15 cellular contexts compared by ENCODE assay signal in the genomic region with DNA sequence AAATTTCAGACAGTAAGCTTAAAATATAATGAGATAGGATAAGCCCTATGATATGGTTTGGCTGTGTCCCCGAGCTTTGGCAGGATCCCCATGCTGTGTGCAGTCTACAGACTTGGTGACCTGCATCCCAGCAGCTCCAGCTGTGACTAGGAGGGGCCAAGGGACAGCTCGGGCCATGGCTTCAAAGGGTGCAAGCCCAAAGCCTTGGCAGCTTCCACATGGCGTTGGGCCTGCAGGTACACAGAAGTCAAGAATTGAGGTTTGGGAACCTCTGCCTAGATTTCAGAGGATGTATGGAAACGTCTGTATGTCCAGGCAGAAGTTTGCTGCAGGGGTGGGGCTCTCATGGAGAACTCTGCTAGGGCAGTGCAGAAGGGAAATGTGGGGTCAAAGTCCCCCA. TPM values are rescaled to one million over a fixed set of nuclear protein-coding genes. Genes with fewer than 3 reads are reported as not detected.
"Had no signal": no experiment of that assay in that cellular context is flagged by ENCODE, and none has a peak within 500 bp of the region (broad histone marks: within the 10 kb centered on the region; RNA-seq: fewer than 3 reads in every experiment).

No MANE protein-coding gene starts in this region.

RNA-seq across cellular contexts. Expression of gene FSD2, which starts 59.7 kb away (rescaled TPM):
- total RNA-seq: activated B cell treated with CpG ODN at 0.5 μM for 24 hours; activated CD4-positive, alpha-beta memory T cell treated with anti-CD3 and anti-CD28 coated beads for 36 hours; activated CD4-positive, alpha-beta memory T cell treated with anti-CD3 and anti-CD28 coated beads, Interleukin-2, amount 10 ng/mL, durations not matched to agents 7 days and 5 days; activated CD4-positive, alpha-beta T cell treated with anti-CD3 and anti-CD28 coated beads for 36 hours; activated CD4-positive, alpha-beta T cell treated with anti-CD3 and anti-CD28 coated beads, Interleukin-2, amount 10 ng/mL, durations not matched to agents 24 days and 14 days; activated CD4-positive, alpha-beta T cell treated with anti-CD3 and anti-CD28 coated beads, Interleukin-2, amount 10 ng/mL, durations not matched to agents 7 days and 5 days; activated CD8-positive, alpha-beta memory T cell treated with anti-CD3 and anti-CD28 coated beads for 36 hours; activated CD8-positive, alpha-beta memory T cell treated with anti-CD3 and anti-CD28 coated beads, Interleukin-2, amount 10 ng/mL, durations not matched to agents 7 days and 5 days; activated CD8-positive, alpha-beta T cell treated with anti-CD3 and anti-CD28 coated beads for 36 hours; activated CD8-positive, alpha-beta T cell treated with anti-CD3 and anti-CD28 coated beads, Interleukin-2, amount 10 ng/mL, durations not matched to agents 7 days and 5 days; T-cell; T-helper 1 cell treated with Interleukin-12 subunit alpha and Interleukin-12 subunit beta and Interleukin-4 antibody, amounts not matched to agents 30 ng/mL and 1 ng/mL, for 36 hours; T-helper 17 cell; T-helper 2 cell treated with Interferon-gamma antibody and Interleukin-4, amounts not matched to agents 100 ng/mL and 5 ng/mL, for 36 hours; WTC11 had no signal
